9 cellular contexts compared by ENCODE assay signal in the genomic region with DNA sequence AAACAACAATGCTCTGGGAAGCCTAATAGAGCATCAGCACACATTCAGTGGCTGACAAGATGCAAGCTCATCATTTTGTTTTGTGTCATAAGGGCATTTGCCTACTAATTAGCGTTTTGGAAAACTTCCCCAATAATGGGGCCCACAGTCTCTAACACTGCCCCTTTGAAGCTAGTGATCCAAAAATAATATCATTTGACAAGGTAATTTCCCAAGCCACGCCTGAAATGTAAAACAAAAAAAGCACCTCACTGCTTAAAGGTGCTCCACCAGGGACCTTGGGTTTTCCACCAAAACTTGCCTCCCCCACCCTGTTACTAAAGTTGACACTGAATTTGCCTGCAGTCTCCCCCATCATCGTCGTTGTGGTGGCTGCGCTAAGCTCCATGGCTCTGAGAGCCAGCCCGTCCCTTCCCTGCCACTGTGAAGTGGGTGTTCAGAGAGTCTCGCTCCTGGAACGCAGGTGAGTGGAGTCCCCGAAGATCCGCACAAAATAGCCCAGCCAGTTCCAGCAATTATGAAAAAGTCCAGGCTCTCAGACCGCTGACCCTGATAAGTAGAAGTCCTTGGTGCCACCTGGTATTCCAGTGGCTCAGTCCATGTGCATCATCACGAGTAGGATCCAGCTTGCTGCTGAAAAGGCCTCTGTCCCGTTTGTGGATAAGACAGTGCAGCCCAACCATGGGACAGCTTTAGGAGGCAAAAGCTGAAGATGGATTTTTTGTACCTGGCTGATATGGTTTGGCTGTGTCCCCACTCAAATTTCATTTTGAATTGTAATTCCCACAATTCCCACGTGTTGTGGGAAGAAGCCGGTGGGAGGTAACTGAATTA.
DNase-seq lines count a peak whose midpoint lies in the region; ATAC-seq and TF ChIP-seq lines count a peak whose summit lies in the region.
"Had no signal": no experiment of that assay in that cellular context is flagged by ENCODE, and none has a peak within 500 bp of the region (broad histone marks: within the 10 kb centered on the region; RNA-seq: fewer than 3 reads in every experiment).

No MANE protein-coding gene starts in this region.

- TF ChIP-seq POLR2A in GM19193 (IDR thresholded peaks at IDR 0.05; ENCODE audit: extremely low read depth, insufficient read depth, insufficient read length) (peak; percentile 60), Raji (IDR thresholded peaks at IDR 0.05; ENCODE audit: insufficient read depth, low read depth, low read length) (peak; percentile 61)

- POLR2A ChIA-PET in GM10248 (lab: Yijun Ruan, JAX), result interaction anchor here (0.6 to 1.5 kb wide), 4 partner anchors 9 to 230 kb away, joined by 3 to 6 read pairs (median 6); partner anchors contain the start of gene RAB3GAP2

- TF ChIP-seq CTCF in GM10248 (IDR thresholded peaks at IDR 0.05; ENCODE audit: control extremely low read depth, extremely low read depth, low read depth, missing control alignments), result no peak

- peak; percentile 36 for DNase-seq in GM10248 (ENCODE audit: extremely low spot score)
- DNase-seq in GM19240 (ENCODE audit: insufficient read length, low spot score), result no peak
- DNase-seq in DMS 273 (lab: John Stamatoyannopoulos, UW; ENCODE audit: unreplicated experiment), result no peak
- DNase-seq in NK-92 (lab: John Stamatoyannopoulos, UW; ENCODE audit: unreplicated experiment), result no peak
- no peak for DNase-seq in stimulated activated naive CD4-positive, alpha-beta T cell (lab: John Stamatoyannopoulos, UW)
- DNase-seq: activated CD4-positive, CD25-positive, alpha-beta regulatory T cell had no signal

- CTCF ChIA-PET in GM10248 (lab: Yijun Ruan, JAX), result interaction anchor here (0.7 to 6.2 kb wide), 19 partner anchors 9 to 556 kb away, joined by 3 to 75 read pairs (median 9); partner anchors contain the start of gene RAB3GAP2

- ATAC-seq in HG02852 (IDR thresholded peaks at IDR 0.05; ENCODE audit: unreplicated experiment), result peak; percentile 67
